ENCODE assay signal across 8 cellular contexts in genomic region chr6:45974596-45974995, GRCh38. TPM values are rescaled to one million over a fixed set of nuclear protein-coding genes. Genes with fewer than 3 reads are reported as not detected.
"Had no signal": no experiment of that assay in that cellular context is flagged by ENCODE, and none has a peak within 500 bp of the region (broad histone marks: within the 10 kb centered on the region; RNA-seq: fewer than 3 reads in every experiment).

No MANE protein-coding gene starts in this region.

- H3K36me3 ChIP-seq: HAP-1 had no signal

- H3K9me3 ChIP-seq: HAP-1 had no signal

- H3K9ac ChIP-seq: GM23248 had no signal

- H3K4me1 ChIP-seq: HAP-1 had no signal

- H3K4me3 ChIP-seq: GM23248, HAP-1, K562 had no signal

- ATAC-seq: HCT116, K562 had no signal

- H3K27ac ChIP-seq: GM23248 had no signal

- H2AFZ ChIP-seq: GM23248 had no signal

- DNase-seq: GM23248, GOT3, H7, IMR-90 had no signal

RNA-seq across cellular contexts. Expression of gene CLIC5, which starts 41.1 kb away (rescaled TPM):
- total RNA-seq: GM23248, H4, IMR-90 had no signal
- polyA plus RNA-seq: GM23248, IMR-90, K562 had no signal
